In the genomic region with DNA sequence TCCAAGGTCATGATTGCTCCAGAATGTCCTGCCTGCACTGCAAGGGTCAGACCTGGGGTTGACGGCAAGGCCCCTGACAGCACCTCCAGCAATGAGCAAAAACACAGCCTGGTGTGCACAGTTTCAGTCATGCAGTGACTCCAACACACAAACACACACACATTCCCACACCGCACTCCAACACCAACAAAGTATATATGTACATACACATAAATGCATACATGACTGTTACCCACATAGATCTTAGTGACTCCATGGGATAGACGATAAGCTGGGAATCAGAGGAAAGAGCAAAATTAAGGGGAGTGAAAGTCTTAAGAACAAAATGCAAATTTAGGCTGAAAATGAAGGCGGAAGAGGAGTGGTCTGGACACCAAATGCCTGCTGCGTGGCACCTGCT, we compare ENCODE assay signal across 23 cellular contexts.
"Had no signal": no experiment of that assay in that cellular context is flagged by ENCODE, and none has a peak within 500 bp of the region (broad histone marks: within the 10 kb centered on the region; RNA-seq: fewer than 3 reads in every experiment).

No MANE protein-coding gene starts in this region.

- DNase-seq: stimulated activated CD4-positive, alpha-beta T cell treated with anti-CD3 and anti-CD28 coated beads, Interleukin-2, amount 100 ng/mL, for 48 hours; stimulated activated CD4-positive, alpha-beta T cell treated with anti-CD3 and anti-CD28 coated beads, Interleukin-4, amount 100 ng/mL, for 1 hour; stimulated activated CD4-positive, alpha-beta T cell treated with anti-CD3 and anti-CD28 coated beads, Interleukin-4, amount 100 ng/mL, for 24 hours; stimulated activated CD4-positive, alpha-beta T cell treated with anti-CD3 and anti-CD28 coated beads, Interleukin-4, amount 100 ng/mL, for 4 hours; stimulated activated naive B cell treated with anti-CD40 and anti-IgM and Interleukin-4, amounts not matched to agents 10 μg/mL and 1 μg/mL and 100 μg/mL, for 72 hours; stimulated activated naive CD4-positive, alpha-beta T cell; stimulated activated naive CD4-positive, alpha-beta T cell treated with Interleukin-2 at 50 U/mL for 16 hours; stimulated activated naive CD8-positive, alpha-beta T cell treated with anti-CD3 and anti-CD28 coated beads, Interleukin-15, amount 100 ng/mL, for 72 hours; stomach; tibial artery; transverse colon; upper lobe of left lung; upper lobe of right lung; uterus had no signal

- H3K9me3 ChIP-seq: stomach, suprapubic skin, testis, thoracic aorta, thyroid gland, tibial artery, tibial nerve, transverse colon, upper lobe of left lung, upper lobe of right lung, uterus, vagina had no signal

- ATAC-seq: stimulated activated effector memory CD8-positive, alpha-beta T cell treated with anti-CD3 and anti-CD28 coated beads, Interleukin-12 subunit alpha, Interleukin-12 subunit beta, amount 100 ng/mL, for 72 hours; stimulated activated memory B cell treated with anti-CD40 and anti-IgM and Interleukin-4, amounts not matched to agents 10 μg/mL and 1 μg/mL and 100 μg/mL, for 72 hours; stimulated activated naive B cell treated with anti-CD40 and anti-IgM and Interleukin-4, amounts not matched to agents 10 μg/mL and 1 μg/mL and 100 μg/mL, for 72 hours; stimulated activated naive CD8-positive, alpha-beta T cell treated with anti-CD3 and anti-CD28 coated beads, Interleukin-15, amount 100 ng/mL, for 72 hours; stimulated activated naive CD8-positive, alpha-beta T cell treated with anti-CD3 and anti-CD28 coated beads, Interleukin-15, Interleukin-2, amounts not matched to agents 100 U/mL and 50 U/mL, for 24 hours; upper lobe of right lung had no signal

- H3K4me1 ChIP-seq: stomach, suprapubic skin, testis, thyroid gland, tibial artery, tibial nerve, transverse colon, upper lobe of left lung, upper lobe of right lung, uterus, vagina had no signal

- H3K27me3 ChIP-seq: stomach, suprapubic skin, testis, thyroid gland, tibial artery, tibial nerve, transverse colon, upper lobe of left lung, upper lobe of right lung, uterus, vagina had no signal

- H3K4me3 ChIP-seq: stomach, suprapubic skin, testis, thoracic aorta, thyroid gland, tibial artery, tibial nerve, transverse colon, upper lobe of left lung, upper lobe of right lung, uterus, vagina had no signal

- H3K36me3 ChIP-seq: stomach, suprapubic skin, thoracic aorta, thyroid gland, tibial artery, tibial nerve, transverse colon, upper lobe of left lung, upper lobe of right lung, uterus, vagina had no signal

- H3K27ac ChIP-seq: stomach, suprapubic skin, testis, thoracic aorta, thyroid gland, tibial artery, tibial nerve, transverse colon, upper lobe of left lung, upper lobe of right lung, uterus, vagina had no signal
